8 cellular contexts compared by ENCODE assay signal in the genomic region with DNA sequence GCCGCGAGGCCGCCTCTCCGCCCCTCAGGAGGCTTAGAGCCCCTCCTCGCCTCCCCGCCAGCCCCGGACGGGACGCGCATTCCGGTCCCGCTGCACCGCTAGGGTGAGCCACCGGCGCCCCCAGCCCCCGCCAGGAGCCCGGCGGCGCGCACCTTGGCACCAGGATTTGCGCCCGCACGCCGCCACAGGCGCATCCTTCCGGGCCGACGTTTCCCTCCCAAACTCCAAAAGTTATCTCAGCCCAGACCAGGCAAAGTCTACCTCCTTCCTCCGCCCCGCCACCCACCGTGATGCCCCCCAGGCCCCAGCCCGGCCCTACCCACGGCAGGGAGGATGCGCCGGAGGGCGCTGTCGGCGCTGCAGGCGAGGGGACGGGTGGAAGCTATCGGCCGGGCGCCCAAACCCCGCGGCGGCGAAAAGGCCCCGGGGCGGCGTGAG. TPM values are rescaled to one million over a fixed set of nuclear protein-coding genes. Genes with fewer than 3 reads are reported as not detected.
DNase-seq lines count a peak whose midpoint lies in the region; ATAC-seq, FAIRE-seq and TF ChIP-seq lines count a peak whose summit lies in the region.

No MANE protein-coding gene starts in this region.

- H3K36me3 ChIP-seq in PC-3 (ENCODE audit: low read depth, low read length) (no peaks in the 10 kb centered on the region), kidney epithelial cell (ENCODE audit: control insufficient read depth, insufficient read depth, low read length) (no peaks in the 10 kb centered on the region)

- H3K79me2 ChIP-seq in PC-3 (ENCODE audit: low read length) = peaks cover 52% of the 10 kb centered on the region

- H4K20me1 ChIP-seq in PC-3 (ENCODE audit: low read length) = no peaks in the 10 kb centered on the region; the same call in none of the 2 replicates

- peak overlapping the region; percentile 85 for H2AFZ ChIP-seq in PC-3 (ENCODE audit: low read length)

- H3K4me1 ChIP-seq in PC-3 (ENCODE audit: insufficient read depth, low read length) = peaks cover 11% of the 10 kb centered on the region

- no peak for DNase-seq in GM12891 (ENCODE audit: insufficient read length, low spot score)
- peak; percentile 23 for DNase-seq in PC-3
- DNase-seq in kidney epithelial cell (ENCODE audit: low read depth) = no peak
- peak in 2 of 3 experiments; percentile 0 to 4 for DNase-seq in stimulated activated CD4-positive, alpha-beta T cell treated with anti-CD3 and anti-CD28 coated beads, TNF-alpha, amount 100 ng/mL, for 4 hours (ENCODE audit: low read depth in 3 of 3)
- DNase-seq in cerebellar nuclear complex (lab: John Stamatoyannopoulos, UW) = no peak
- no peak for DNase-seq in GM10248 (ENCODE audit: extremely low spot score)

- POLR2A ChIA-PET in PC-3 (lab: Charles Lee; ENCODE audit: unreplicated experiment) = interaction anchor here (0.6 kb wide), 2 partner anchors 98 to 1788 kb away, joined by 4 to 9 read pairs; partner anchors contain the start of gene EIF1AX
- POLR2A ChIA-PET in GM10248 (lab: Yijun Ruan, JAX) = no interaction called here

- no TSS peak for BruUV-seq in PC-3 (replicated peaks; lab: Mats Ljungman, UMichigan)

- no peaks in the 10 kb centered on the region for H3K27me3 Mint-ChIP-seq in brain

- no peaks in the 10 kb centered on the region for H3K9me2 ChIP-seq in PC-3 (replicated peaks; ENCODE audit: low read length)

- no peak overlapping the region for H3K27ac Mint-ChIP-seq in brain

- H3K9me3 Mint-ChIP-seq in brain = peaks cover 0 to 5% (median 0%) of the 10 kb centered on the region in 5 experiments

- TF ChIP-seq CTCF in PC-3 (conservative IDR thresholded peaks at IDR 0.05; ENCODE audit: low read depth, low read length) (peak; percentile 32), brain (conservative IDR thresholded peaks at IDR 0.05) (peak in 1 of 2 experiments; percentile 14), kidney epithelial cell (IDR thresholded peaks at IDR 0.05; ENCODE audit: insufficient read depth, low read length, poor library complexity, severe bottlenecking) (peak; percentile 24), GM10248 (IDR thresholded peaks at IDR 0.05; ENCODE audit: control extremely low read depth, extremely low read depth, low read depth, missing control alignments) (no peak)

- CTCF ChIA-PET in PC-3 (lab: Charles Lee) (interaction anchor here (0.7 kb wide), 1 partner anchor 173 kb away, joined by 3 read pairs; no protein-coding TSS in a partner anchor), GM10248 (lab: Yijun Ruan, JAX) (no interaction called here)

- H3F3A ChIP-seq in PC-3 (ENCODE audit: low read length, unreplicated experiment) = no peaks in the 10 kb centered on the region

- ATAC-seq in PC-3 = peak; percentile 61
- no peak for ATAC-seq in HG03342 (IDR thresholded peaks at IDR 0.05; ENCODE audit: unreplicated experiment)

- H3K36me3 Mint-ChIP-seq in brain = no peaks in the 10 kb centered on the region

- H3K9me3 ChIP-seq in PC-3 (ENCODE audit: low read length) = no peaks in the 10 kb centered on the region

- H3K27ac ChIP-seq in PC-3 (ENCODE audit: low read length) = no peak overlapping the region

- peaks cover 27% of the 10 kb centered on the region for H3K4me1 Mint-ChIP-seq in brain

- peak overlapping the region; percentile 57 for H3K9ac ChIP-seq in PC-3 (ENCODE audit: low read length)

- FAIRE-seq in GM12891 (lab: Jason Lieb, UNC) = peak; percentile 5

- peak overlapping the region; percentile 83 to 91 (median 87) for H3K4me3 Mint-ChIP-seq in brain

- intact Hi-C loops in PC-3 (cut with micrococcal nuclease) = loop anchor here (10.0 kb wide), 2 partner anchors 99 to 619 kb away; partner anchors contain the start of gene SCML1

- TF ChIP-seq POLR2A in GM12891 (IDR thresholded peaks at IDR 0.05; ENCODE audit: low read depth, low read length) = no peak

- peak overlapping the region; percentile 78 for H3K4me2 ChIP-seq in PC-3 (ENCODE audit: low read length)

- H3K27me3 ChIP-seq in PC-3 (ENCODE audit: low read length) = no peaks in the 10 kb centered on the region
- peaks cover 9% of the 10 kb centered on the region for H3K27me3 ChIP-seq in kidney epithelial cell (ENCODE audit: control insufficient read depth, insufficient read depth, low read length)

- peak overlapping the region; percentile 67 for H3K4me3 ChIP-seq in PC-3 (ENCODE audit: low read length)
- H3K4me3 ChIP-seq in kidney epithelial cell (ENCODE audit: low read depth, low read length) = peak overlapping the region; percentile 44

TF ChIP-seq in GM12891, 5 proteins besides CTCF, POLR2A, EP300 and RAD21:
- no peak for TF ChIP-seq PAX5 (IDR thresholded peaks at IDR 0.05; ENCODE audit: insufficient read depth, low read length, severe bottlenecking)

RNA-seq across cellular contexts. Expression of gene SCML2, which starts 0.5 kb away (rescaled TPM):
- 0.06 TPM for polyA plus RNA-seq in GM12891 (2012; ENCODE audit: low read depth, missing spikeins)
- total RNA-seq in PC-3 (2014; rRNA removed) (3.5 and 4.8 TPM in 2 replicates), kidney epithelial cell (1.2 and 1.5 TPM in 2 replicates)
- 3.9 TPM for polyA plus RNA-seq in brain (ENCODE audit: insufficient read depth, low read depth, low replicate concordance)

Comparison
In these comparisons a context has a peak if more than half of its experiments do, and no peak if none do; other contexts are left out.
1. DNase-seq: peak in PC-3 (single experiment) and stimulated activated CD4-positive, alpha-beta T cell treated with anti-CD3 and anti-CD28 coated beads, TNF-alpha, amount 100 ng/mL, for 4 hours (2 of 3); none in GM12891 (single experiment), kidney epithelial cell (single experiment), cerebellar nuclear complex (0 of 2) and GM10248 (single experiment).